In the genomic region with DNA sequence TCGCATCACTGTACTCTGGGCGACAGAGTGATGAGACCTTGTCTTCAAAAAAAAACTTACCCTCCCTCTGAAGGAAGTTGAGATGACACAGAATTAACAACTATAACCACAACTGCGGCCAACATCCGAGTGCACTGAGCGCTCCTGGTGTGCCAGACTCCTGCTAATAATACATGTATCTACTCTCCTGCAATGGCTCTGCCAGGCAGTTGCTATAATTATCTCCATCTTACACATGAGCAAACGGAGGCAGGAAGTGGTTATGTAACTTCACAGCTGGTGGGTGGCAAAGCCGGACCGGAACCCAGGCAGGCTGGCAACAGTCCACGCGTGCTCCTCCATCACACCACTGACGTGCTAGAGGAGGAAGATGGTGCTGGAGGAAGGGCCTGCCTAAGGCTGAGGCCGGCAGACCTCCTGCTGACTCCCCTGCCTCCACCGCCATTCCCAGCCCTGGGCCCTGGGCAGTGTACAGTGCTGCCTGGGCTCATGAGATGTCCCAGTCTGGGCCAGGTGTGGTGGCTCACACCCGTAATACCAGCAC, we compare ENCODE assay signal across 7 cellular contexts. TPM values are rescaled to one million over a fixed set of nuclear protein-coding genes. Genes with fewer than 3 reads are reported as not detected.
A peak's percentile ranks its signal among the peaks of the same experiment; 100 is the strongest.
DNase-seq lines count a peak whose midpoint lies in the region; ATAC-seq and TF ChIP-seq lines count a peak whose summit lies in the region.

No MANE protein-coding gene starts in this region.

- H3K4me3 ChIP-seq in SU-DHL-6 (ENCODE audit: insufficient read depth, low read length, poor library complexity, severe bottlenecking) (no peak overlapping the region), neural progenitor cell (no peak overlapping the region)

- DNase-seq in HT1080 (ENCODE audit: low read depth) (peak; percentile 100), hepatic stellate cell (ENCODE audit: low spot score) (peak; percentile 79), neural progenitor cell (ENCODE audit: low spot score) (no peak)
- peak; percentile 73 for DNase-seq in activated naive CD8-positive, alpha-beta T cell treated with anti-CD3 and anti-CD28 coated beads for 36 hours
- peak; percentile 72 for DNase-seq in stimulated activated CD4-positive, alpha-beta T cell treated with anti-CD3 and anti-CD28 coated beads, Interleukin-1b, Interleukin-23, amount 100 ng/mL, for 48 hours

- no peaks in the 10 kb centered on the region for H3K4me1 ChIP-seq in neural progenitor cell

- H3K9me3 ChIP-seq in SU-DHL-6 (ENCODE audit: insufficient read depth, low read length): no peaks in the 10 kb centered on the region
- no peaks in the 10 kb centered on the region for H3K9me3 ChIP-seq in neural progenitor cell (ENCODE audit: low read depth)

- peaks cover 9% of the 10 kb centered on the region; the same call in 1 of the 2 replicates for H3F3A ChIP-seq in SU-DHL-6 (ENCODE audit: insufficient read depth)
- no peaks in the 10 kb centered on the region for H3F3A ChIP-seq in neural progenitor cell (ENCODE audit: low read depth)

- H2AFZ ChIP-seq in SU-DHL-6 (ENCODE audit: low read depth, low read length, severe bottlenecking): no peak overlapping the region
- no peak overlapping the region for H2AFZ ChIP-seq in neural progenitor cell (replicated peaks)

- peak overlapping the region; percentile 84 for H3K27ac Mint-ChIP-seq in activated naive CD8-positive, alpha-beta T cell treated with anti-CD3 and anti-CD28 coated beads for 36 hours
- no peak overlapping the region for H3K27ac Mint-ChIP-seq in neural progenitor cell

- no peaks in the 10 kb centered on the region for H3K27me3 Mint-ChIP-seq in activated naive CD8-positive, alpha-beta T cell treated with anti-CD3 and anti-CD28 coated beads for 36 hours
- H3K27me3 Mint-ChIP-seq in neural progenitor cell (ENCODE audit: insufficient read depth, low read depth): no peaks in the 10 kb centered on the region

- no peaks in the 10 kb centered on the region for H4K20me1 ChIP-seq in SU-DHL-6 (ENCODE audit: low read depth, low read length)
- no peaks in the 10 kb centered on the region for H4K20me1 ChIP-seq in neural progenitor cell (ENCODE audit: low read depth)

- ATAC-seq in GM19025 (IDR thresholded peaks at IDR 0.05; ENCODE audit: low read depth, unreplicated experiment): peak; percentile 69

- H3K36me3 ChIP-seq in SU-DHL-6 (ENCODE audit: low read length) (no peaks in the 10 kb centered on the region), neural progenitor cell (no peaks in the 10 kb centered on the region)

- H3K27ac ChIP-seq in SU-DHL-6 (ENCODE audit: low read depth, low read length) (peak overlapping the region; percentile 56), neural progenitor cell (no peak overlapping the region)

- H3K9ac ChIP-seq in SU-DHL-6 (ENCODE audit: low read length) (no peak overlapping the region), neural progenitor cell (no peak overlapping the region)

- H3K4me2 ChIP-seq in SU-DHL-6 (ENCODE audit: low read depth, low read length, poor library complexity, severe bottlenecking) (peak overlapping the region; percentile 4), neural progenitor cell (no peak overlapping the region)

- H3K9me2 ChIP-seq in SU-DHL-6 (replicated peaks; ENCODE audit: insufficient read depth, low read length): no peaks in the 10 kb centered on the region

- H3K4me3 Mint-ChIP-seq in activated naive CD8-positive, alpha-beta T cell treated with anti-CD3 and anti-CD28 coated beads for 36 hours: peak overlapping the region; percentile 62
- no peak overlapping the region for H3K4me3 Mint-ChIP-seq in neural progenitor cell

- peaks cover 3% of the 10 kb centered on the region for H3K9me3 Mint-ChIP-seq in activated naive CD8-positive, alpha-beta T cell treated with anti-CD3 and anti-CD28 coated beads for 36 hours
- no peaks in the 10 kb centered on the region for H3K9me3 Mint-ChIP-seq in neural progenitor cell

- H3K79me2 ChIP-seq in SU-DHL-6 (ENCODE audit: insufficient read depth, low read length): peaks cover 7% of the 10 kb centered on the region; the same call in 1 of the 2 replicates
- H3K79me2 ChIP-seq in neural progenitor cell (ENCODE audit: low read depth): no peaks in the 10 kb centered on the region

- peaks cover 38% of the 10 kb centered on the region for H3K36me3 Mint-ChIP-seq in activated naive CD8-positive, alpha-beta T cell treated with anti-CD3 and anti-CD28 coated beads for 36 hours
- peaks cover 21% of the 10 kb centered on the region for H3K36me3 Mint-ChIP-seq in neural progenitor cell

- H3K27me3 ChIP-seq in SU-DHL-6 (ENCODE audit: low read length) (no peaks in the 10 kb centered on the region), neural progenitor cell (no peaks in the 10 kb centered on the region)

- H3K4me1 Mint-ChIP-seq in activated naive CD8-positive, alpha-beta T cell treated with anti-CD3 and anti-CD28 coated beads for 36 hours: peaks cover 46% of the 10 kb centered on the region
- no peaks in the 10 kb centered on the region for H3K4me1 Mint-ChIP-seq in neural progenitor cell

- TF ChIP-seq CTCF in SU-DHL-6 (IDR thresholded peaks at IDR 0.05; ENCODE audit: insufficient read depth, low read length, poor library complexity, severe bottlenecking): no peak
- TF ChIP-seq CTCF in neural progenitor cell (IDR thresholded peaks at IDR 0.05): no peak

RNA-seq across cellular contexts. Expression of gene XRCC1, which starts 12.6 kb away (rescaled TPM):
- 24.3 and 32.5 TPM in 2 replicates for total RNA-seq in HT1080 (2014; rRNA removed; shearing (Covaris generic))
- 23.3 and 24.3 TPM in 2 replicates for polyA plus RNA-seq in HT1080 (2015; cell fraction: cytosol; rRNA removed)
- 38.6 and 41.6 TPM in 2 replicates for polyA plus RNA-seq in HT1080 (2015; cell fraction: nucleus; rRNA removed)
- total RNA-seq in activated naive CD8-positive, alpha-beta T cell treated with anti-CD3 and anti-CD28 coated beads for 36 hours: 10 to 100 TPM; 35.4 to 36.8 TPM
- total RNA-seq in neural progenitor cell (ENCODE audit: low replicate concordance): 33.8 and 88.8 TPM in 2 replicates

RNA-seq across cellular contexts. Expression of gene PINLYP, which starts 12.8 kb away (rescaled TPM):
- 0.58 TPM in 1 of 2 replicates, not detected in the other for total RNA-seq in HT1080 (2014; rRNA removed; shearing (Covaris generic))
- polyA plus RNA-seq in HT1080 (2015; cell fraction: cytosol; rRNA removed): 0.53 and 1.1 TPM in 2 replicates
- 6.7 and 6.8 TPM in 2 replicates for polyA plus RNA-seq in HT1080 (2015; cell fraction: nucleus; rRNA removed)
- total RNA-seq in activated naive CD8-positive, alpha-beta T cell treated with anti-CD3 and anti-CD28 coated beads for 36 hours: 10 to 100 TPM; 14.3 to 16.8 TPM
- 4.0 and 8.6 TPM in 2 replicates for total RNA-seq in neural progenitor cell (ENCODE audit: low replicate concordance)

RNA-seq across cellular contexts. Expression of gene ZNF575, which starts 29.8 kb away (rescaled TPM):
- total RNA-seq in HT1080 (2014; rRNA removed; shearing (Covaris generic)): not detected in 2 replicates
- polyA plus RNA-seq in HT1080 (2015; cell fraction: cytosol; rRNA removed): 0.99 and 1.1 TPM in 2 replicates
- polyA plus RNA-seq in HT1080 (2015; cell fraction: nucleus; rRNA removed): 0.62 TPM in 1 of 2 replicates, not detected in the other
- 1 to 10 TPM; 2.0 to 2.2 TPM for total RNA-seq in activated naive CD8-positive, alpha-beta T cell treated with anti-CD3 and anti-CD28 coated beads for 36 hours
- not detected in 2 replicates for total RNA-seq in neural progenitor cell (ENCODE audit: low replicate concordance)

RNA-seq across cellular contexts. Expression of gene IRGQ, which starts 33.2 kb away (rescaled TPM):
- total RNA-seq in HT1080 (2014; rRNA removed; shearing (Covaris generic)): 7.1 and 12.4 TPM in 2 replicates
- polyA plus RNA-seq in HT1080 (2015; cell fraction: cytosol; rRNA removed): 7.8 and 9.6 TPM in 2 replicates
- 16.3 and 20.3 TPM in 2 replicates for polyA plus RNA-seq in HT1080 (2015; cell fraction: nucleus; rRNA removed)
- total RNA-seq in activated naive CD8-positive, alpha-beta T cell treated with anti-CD3 and anti-CD28 coated beads for 36 hours: 10 to 100 TPM; 19.8 to 24.6 TPM
- 27.4 and 31.5 TPM in 2 replicates for total RNA-seq in neural progenitor cell (ENCODE audit: low replicate concordance)

RNA-seq across cellular contexts. Expression of gene ZNF576, which starts 33.6 kb away (rescaled TPM):
- total RNA-seq in HT1080 (2014; rRNA removed; shearing (Covaris generic)): 19.4 and 19.9 TPM in 2 replicates
- polyA plus RNA-seq in HT1080 (2015; cell fraction: cytosol; rRNA removed): 10.2 and 15.8 TPM in 2 replicates
- 4.2 and 6.2 TPM in 2 replicates for polyA plus RNA-seq in HT1080 (2015; cell fraction: nucleus; rRNA removed)
- total RNA-seq in activated naive CD8-positive, alpha-beta T cell treated with anti-CD3 and anti-CD28 coated beads for 36 hours: 10 to 100 TPM; 11.7 to 14.9 TPM
- 6.8 and 9.0 TPM in 2 replicates for total RNA-seq in neural progenitor cell (ENCODE audit: low replicate concordance)
